ENCODE assay signal across 8 cellular contexts in the genomic region with DNA sequence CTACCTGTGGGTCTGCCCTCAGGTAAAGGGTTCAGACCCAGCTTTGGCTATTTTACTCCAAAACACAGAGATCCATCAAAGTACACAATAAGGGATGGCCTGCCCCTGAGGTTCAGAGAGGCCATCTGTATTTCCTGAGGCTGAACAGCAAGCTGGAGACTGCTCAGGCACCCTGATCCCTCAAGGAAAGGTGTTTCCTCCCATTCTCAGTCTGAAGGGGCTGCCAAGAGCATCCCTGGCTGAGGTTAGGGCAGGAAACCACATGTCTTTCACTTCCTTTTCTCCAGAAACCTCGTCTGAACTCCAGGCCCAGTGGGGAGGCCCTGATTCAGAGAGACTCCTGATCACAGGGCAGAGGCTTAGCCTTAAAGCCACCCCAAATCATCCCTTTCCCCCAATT. TPM values are rescaled to one million over a fixed set of nuclear protein-coding genes. Genes with fewer than 3 reads are reported as not detected.
DNase-seq lines count a peak whose midpoint lies in the region; ATAC-seq, FAIRE-seq and TF ChIP-seq lines count a peak whose summit lies in the region.

No MANE protein-coding gene starts in this region.

- H3K4me1 Mint-ChIP-seq in HFFc6 (ENCODE audit: low read depth): peaks cover 30% of the 10 kb centered on the region
- H3K4me1 Mint-ChIP-seq in activated T-helper 1 cell treated with anti-CD3 and anti-CD28 coated beads, Interleukin-12 subunit alpha, Interleukin-12 subunit beta, Interleukin-2, Interleukin-4 antibody, amounts not matched to agents 30 ng/mL and 10 ng/mL and 1 ng/mL, durations not matched to agents 14 hours and 24 hours and 36 hours (ENCODE audit: low read depth): peaks cover 25% of the 10 kb centered on the region

- H4K20me1 ChIP-seq in BLaER1 treated with 17β-estradiol and CSF1 and Interleukin-3, amounts not matched to agents 10 nM and 100 nM: peaks cover 4 to 49% (median 24%) of the 10 kb centered on the region in 11 experiments; a peak in 17 of 22 replicates

- H3K4me1 ChIP-seq in BLaER1 treated with 17β-estradiol and CSF1 and Interleukin-3, amounts not matched to agents 10 nM and 100 nM: peaks cover 21 to 38% (median 33%) of the 10 kb centered on the region in 10 experiments
- H3K4me1 ChIP-seq in kidney (ENCODE audit: control insufficient read depth in 1 of 2, insufficient read depth in 1 of 2, low read depth in 1 of 2, low read length in 2 of 2): peaks cover 0 to 17% of the 10 kb centered on the region in 2 donors
- peaks cover 17 to 41% of the 10 kb centered on the region in 2 donors for H3K4me1 ChIP-seq in thoracic aorta (ENCODE audit: control insufficient read depth in 1 of 2, low read depth in 2 of 2)

- peaks cover 6% of the 10 kb centered on the region; the same call in 1 of the 2 replicates for H3K36me3 Mint-ChIP-seq in HFFc6 (ENCODE audit: low read depth)
- H3K36me3 Mint-ChIP-seq in activated T-helper 1 cell treated with anti-CD3 and anti-CD28 coated beads, Interleukin-12 subunit alpha, Interleukin-12 subunit beta, Interleukin-2, Interleukin-4 antibody, amounts not matched to agents 30 ng/mL and 10 ng/mL and 1 ng/mL, durations not matched to agents 14 hours and 24 hours and 36 hours (ENCODE audit: low read depth): peaks cover 4% of the 10 kb centered on the region

- H3K9ac ChIP-seq in BLaER1 treated with 17β-estradiol and CSF1 and Interleukin-3, amounts not matched to agents 10 nM and 100 nM: peak overlapping the region in 9 of 11 experiments; percentile 86 to 97 (median 90); a peak in 15 of 22 replicates
- peak overlapping the region in 1 of 2 donors; percentile 14 for H3K9ac ChIP-seq in kidney (ENCODE audit: low read length in 2 of 2)

- ATAC-seq in thoracic aorta (ENCODE audit: insufficient number of reproducible peaks, low FRiP score, low read depth): no peak
- no peak for ATAC-seq in HG03354 (IDR thresholded peaks at IDR 0.05; ENCODE audit: poor library complexity, severe bottlenecking, unreplicated experiment)

- no peaks in the 10 kb centered on the region for H3K9me3 Mint-ChIP-seq in HFFc6
- H3K9me3 Mint-ChIP-seq in activated T-helper 1 cell treated with anti-CD3 and anti-CD28 coated beads, Interleukin-12 subunit alpha, Interleukin-12 subunit beta, Interleukin-2, Interleukin-4 antibody, amounts not matched to agents 30 ng/mL and 10 ng/mL and 1 ng/mL, durations not matched to agents 14 hours and 24 hours and 36 hours: no peaks in the 10 kb centered on the region

- no peaks in the 10 kb centered on the region; the same call in 1 of the 2 replicates for H3K27me3 Mint-ChIP-seq in HFFc6 (ENCODE audit: insufficient read depth)
- peaks cover 13% of the 10 kb centered on the region for H3K27me3 Mint-ChIP-seq in activated T-helper 1 cell treated with anti-CD3 and anti-CD28 coated beads, Interleukin-12 subunit alpha, Interleukin-12 subunit beta, Interleukin-2, Interleukin-4 antibody, amounts not matched to agents 30 ng/mL and 10 ng/mL and 1 ng/mL, durations not matched to agents 14 hours and 24 hours and 36 hours (ENCODE audit: insufficient read depth)

- H3K27ac ChIP-seq in BLaER1 treated with 17β-estradiol and CSF1 and Interleukin-3, amounts not matched to agents 10 nM and 100 nM: peak overlapping the region in 9 of 11 experiments; percentile 80 to 92 (median 86); a peak in 15 of 22 replicates
- peak overlapping the region in 1 of 2 donors; percentile 28 for H3K27ac ChIP-seq in kidney (ENCODE audit: low read depth in 2 of 2, low read length in 2 of 2)
- peak overlapping the region; percentile 67 to 69 for H3K27ac ChIP-seq in thoracic aorta

- peak overlapping the region; percentile 87 for H3K27ac Mint-ChIP-seq in HFFc6
- peak overlapping the region; percentile 65 for H3K27ac Mint-ChIP-seq in activated T-helper 1 cell treated with anti-CD3 and anti-CD28 coated beads, Interleukin-12 subunit alpha, Interleukin-12 subunit beta, Interleukin-2, Interleukin-4 antibody, amounts not matched to agents 30 ng/mL and 10 ng/mL and 1 ng/mL, durations not matched to agents 14 hours and 24 hours and 36 hours

- peaks cover 0 to 21% (median 0%) of the 10 kb centered on the region in 11 experiments; a peak in 1 of 22 replicates for H3K36me3 ChIP-seq in BLaER1 treated with 17β-estradiol and CSF1 and Interleukin-3, amounts not matched to agents 10 nM and 100 nM
- H3K36me3 ChIP-seq in kidney (ENCODE audit: control insufficient read depth in 1 of 2, insufficient read depth in 2 of 2, low read length in 2 of 2): no peaks in the 10 kb centered on the region
- H3K36me3 ChIP-seq in thoracic aorta: no peaks in the 10 kb centered on the region

- peaks cover 0 to 9% (median 6%) of the 10 kb centered on the region in 11 experiments; a peak in 13 of 22 replicates for H3K27me3 ChIP-seq in BLaER1 treated with 17β-estradiol and CSF1 and Interleukin-3, amounts not matched to agents 10 nM and 100 nM
- H3K27me3 ChIP-seq in thoracic aorta (replicated peaks; ENCODE audit: insufficient read depth): no peaks in the 10 kb centered on the region

- intact Hi-C loops in activated T-helper 1 cell treated with anti-CD3 and anti-CD28 coated beads, Interleukin-12 subunit alpha, Interleukin-12 subunit beta, Interleukin-2, Interleukin-4 antibody, amounts not matched to agents 30 ng/mL and 10 ng/mL and 1 ng/mL, durations not matched to agents 14 hours and 24 hours and 36 hours (cut with micrococcal nuclease): loop anchor here (2.0 to 10.0 kb wide), 3 partner anchors 51 to 150 kb away; a partner anchor contains a TSS
- intact Hi-C loops in kidney (cut with DNase I): no loop called here

- peak overlapping the region in 7 of 10 experiments; percentile 29 to 80 (median 73); a peak in 8 of 20 replicates for H3K4me3 ChIP-seq in BLaER1 treated with 17β-estradiol and CSF1 and Interleukin-3, amounts not matched to agents 10 nM and 100 nM
- H3K4me3 ChIP-seq in kidney (ENCODE audit: low read length in 2 of 2) (peak overlapping the region; percentile 74 to 75), thoracic aorta (peak overlapping the region; percentile 77)

- peak overlapping the region; percentile 92 for H3K4me3 Mint-ChIP-seq in HFFc6
- H3K4me3 Mint-ChIP-seq in activated T-helper 1 cell treated with anti-CD3 and anti-CD28 coated beads, Interleukin-12 subunit alpha, Interleukin-12 subunit beta, Interleukin-2, Interleukin-4 antibody, amounts not matched to agents 30 ng/mL and 10 ng/mL and 1 ng/mL, durations not matched to agents 14 hours and 24 hours and 36 hours: peak overlapping the region; percentile 83

- DNase-seq in HFFc6 (no peak), kidney (no peak), thoracic aorta (ENCODE audit: low spot score) (no peak), NCI-H146 treated with DMSO at 0.1 percent for 48 hours (lab: John Stamatoyannopoulos, UW; ENCODE audit: unreplicated experiment) (no peak), iPS-NIHi7 (ENCODE audit: extremely low spot score) (no peak)
- DNase-seq in activated T-helper 1 cell treated with anti-CD3 and anti-CD28 coated beads, Interleukin-12 subunit alpha, Interleukin-12 subunit beta, Interleukin-2, Interleukin-4 antibody, amounts not matched to agents 30 ng/mL and 10 ng/mL and 1 ng/mL, durations not matched to agents 14 hours and 24 hours and 36 hours (ENCODE audit: low spot score): no peak

- peak overlapping the region; percentile 95 to 99 (median 97) for H3K4me2 ChIP-seq in BLaER1 treated with 17β-estradiol and CSF1 and Interleukin-3, amounts not matched to agents 10 nM and 100 nM

- TF ChIP-seq CTCF in HFFc6 (IDR thresholded peaks at IDR 0.05): no peak
- TF ChIP-seq CTCF in kidney (IDR thresholded peaks at IDR 0.05; ENCODE audit: borderline replicate concordance, extremely low read depth, insufficient read depth): no peak
- no peak for TF ChIP-seq CTCF in thoracic aorta (IDR thresholded peaks at IDR 0.05)

- no peak for FAIRE-seq in kidney (lab: Jason Lieb, UNC)

- no peaks in the 10 kb centered on the region for H3K9me3 ChIP-seq in BLaER1 treated with 17β-estradiol and CSF1 and Interleukin-3, amounts not matched to agents 10 nM and 100 nM (replicated peaks in 1 of 11)
- H3K9me3 ChIP-seq in kidney (ENCODE audit: control insufficient read depth in 1 of 2, low read length in 2 of 2) (no peaks in the 10 kb centered on the region), thoracic aorta (no peaks in the 10 kb centered on the region)

RNA-seq across cellular contexts. Expression of a gene that starts 1.5 kb away (rescaled TPM):
- 10 to 100 TPM; 15.2 to 18.9 (median 16.9) TPM for total RNA-seq in HFFc6 (2021; fragmentation: NEBNext Ultra II Directional; extraction: Animal tissue kit (Norgen Biotek cat#: 25700))
- total RNA-seq in activated T-helper 1 cell treated with anti-CD3 and anti-CD28 coated beads, Interleukin-12 subunit alpha, Interleukin-12 subunit beta, Interleukin-2, Interleukin-4 antibody, amounts not matched to agents 30 ng/mL and 10 ng/mL and 1 ng/mL, durations not matched to agents 14 hours and 24 hours and 36 hours: 4.4 and 4.5 TPM in 2 replicates
- total RNA-seq in kidney (14.1 TPM), thoracic aorta (10 to 100 TPM; 29.0 to 49.7 TPM)
- polyA plus RNA-seq in kidney (ENCODE audit: insufficient read depth, low read depth, low replicate concordance): 19.0 TPM

RNA-seq across cellular contexts. Expression of a gene that starts 52.3 kb away (rescaled TPM):
- 100 to 1,000 TPM; 383 to 448 (median 405) TPM for total RNA-seq in HFFc6 (2021; fragmentation: NEBNext Ultra II Directional; extraction: Animal tissue kit (Norgen Biotek cat#: 25700))
- 201 and 206 TPM in 2 replicates for total RNA-seq in activated T-helper 1 cell treated with anti-CD3 and anti-CD28 coated beads, Interleukin-12 subunit alpha, Interleukin-12 subunit beta, Interleukin-2, Interleukin-4 antibody, amounts not matched to agents 30 ng/mL and 10 ng/mL and 1 ng/mL, durations not matched to agents 14 hours and 24 hours and 36 hours
- 229 TPM for total RNA-seq in kidney
- polyA plus RNA-seq in kidney (ENCODE audit: insufficient read depth, low read depth, low replicate concordance): 89.1 TPM
- total RNA-seq in thoracic aorta: 100 to 1,000 TPM; 150 to 152 TPM
